Comparison of ENCODE assay signal across 1 cellular context in genomic region chr13:50580684-50581305, GRCh38.
TF ChIP-seq lines count a peak whose summit lies in the region.

No MANE protein-coding gene starts in this region.

TF ChIP-seq in SK-N-SH treated with all-trans-retinoic acid at 6 μM for 48 hours, 23 proteins besides CTCF, POLR2A, EP300 and RAD21 (continued from another document):
- TF ChIP-seq RARB (CRISPR knock-in tag; IDR thresholded peaks at IDR 0.05) (no peak), SNAI2 (CRISPR knock-in tag; IDR thresholded peaks at IDR 0.05) (no peak), ZFP3 (CRISPR knock-in tag; IDR thresholded peaks at IDR 0.05) (no peak), ESRRG (CRISPR knock-in tag; IDR thresholded peaks at IDR 0.05) (no peak)
